9 cellular contexts compared by ENCODE assay signal in the genomic region with DNA sequence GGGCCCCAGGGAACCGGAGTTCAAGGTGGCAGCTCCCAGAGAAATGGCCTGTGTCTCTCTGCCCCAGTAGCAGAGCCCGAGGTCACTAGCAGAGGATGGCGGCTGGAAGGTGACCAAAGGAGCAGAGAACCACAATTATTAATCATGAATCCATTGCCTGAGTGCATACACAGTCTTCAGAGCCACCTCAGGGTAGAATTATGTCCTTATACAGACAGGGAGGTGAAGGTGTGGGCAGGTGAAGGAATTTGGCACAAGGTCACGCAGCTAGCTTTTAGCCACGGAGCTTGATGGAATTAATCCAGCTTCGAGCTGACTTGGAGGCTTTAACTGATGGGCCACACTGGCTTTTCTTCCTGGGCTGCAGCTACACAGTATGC.
DNase-seq lines count a peak whose midpoint lies in the region; ATAC-seq and TF ChIP-seq lines count a peak whose summit lies in the region.
"Had no signal": no experiment of that assay in that cellular context is flagged by ENCODE, and none has a peak within 500 bp of the region (broad histone marks: within the 10 kb centered on the region; RNA-seq: fewer than 3 reads in every experiment).

No MANE protein-coding gene starts in this region.

- in situ Hi-C loops in transverse colon (cut with MboI; ENCODE audit: low pct_ligation_motif_present in 1 of 4, low pct_unique_long_range_greater_than_20kb in 1 of 4, low sequenced_read_pairs in 3 of 4), result loop anchor here (10.0 to 25.0 kb wide), 3 partner anchors 125 to 393 kb away; partner anchors contain the start of genes GSTZ1 (in 1 of the 4) and POMT2 (in 1 of the 4)

- ATAC-seq in central memory CD8-positive, alpha-beta T cell (replicated peaks; ENCODE audit: extremely low read depth, poor library complexity, severe bottlenecking), result no peak
- no peak for ATAC-seq in HG03097 (IDR thresholded peaks at IDR 0.05; ENCODE audit: low FRiP score, unreplicated experiment)

- no peak for DNase-seq in activated CD4-positive, alpha-beta memory T cell treated with anti-CD3 and anti-CD28 coated beads for 36 hours
- DNase-seq in activated CD4-positive, alpha-beta memory T cell treated with anti-CD3 and anti-CD28 coated beads, Interleukin-2, amount 10 ng/mL, durations not matched to agents 7 days and 5 days, result no peak
- no peak for DNase-seq in central memory CD8-positive, alpha-beta T cell (ENCODE audit: low spot score in 2 of 2)
- DNase-seq in transverse colon (no peak), MV-4-11 (lab: John Stamatoyannopoulos, UW) (no peak)
- no peak for DNase-seq in activated CD4-positive, alpha-beta T cell treated with anti-CD3 and anti-CD28 coated beads for 1 hour
- DNase-seq: activated naive CD4-positive, alpha-beta T cell treated with anti-CD3 and anti-CD28 coated beads, Interleukin-2, amount 50 U/mL, for 16 hours had no signal

- TF ChIP-seq POLR2A in transverse colon (IDR thresholded peaks at IDR 0.05), result no peak

- peaks cover 80% of the 10 kb centered on the region for H3K4me1 ChIP-seq in mesodermal cell (ENCODE audit: control insufficient read depth, insufficient read depth, low read length, poor library complexity, severe bottlenecking)
- H3K4me1 ChIP-seq in transverse colon, result peaks cover 36 to 55% (median 44%) of the 10 kb centered on the region in 4 donors

- no peak overlapping the region for H3K4me3 Mint-ChIP-seq in activated CD4-positive, alpha-beta memory T cell treated with anti-CD3 and anti-CD28 coated beads for 36 hours
- no peak overlapping the region for H3K4me3 Mint-ChIP-seq in activated CD4-positive, alpha-beta memory T cell treated with anti-CD3 and anti-CD28 coated beads, Interleukin-2, amount 10 ng/mL, durations not matched to agents 7 days and 5 days
- no peak overlapping the region for H3K4me3 Mint-ChIP-seq in central memory CD8-positive, alpha-beta T cell

- no peaks in the 10 kb centered on the region for H3K36me3 Mint-ChIP-seq in activated CD4-positive, alpha-beta memory T cell treated with anti-CD3 and anti-CD28 coated beads for 36 hours
- H3K36me3 Mint-ChIP-seq in activated CD4-positive, alpha-beta memory T cell treated with anti-CD3 and anti-CD28 coated beads, Interleukin-2, amount 10 ng/mL, durations not matched to agents 7 days and 5 days (ENCODE audit: low read depth), result no peaks in the 10 kb centered on the region
- H3K36me3 Mint-ChIP-seq in central memory CD8-positive, alpha-beta T cell (ENCODE audit: insufficient read depth), result no peaks in the 10 kb centered on the region

- H3K9me3 ChIP-seq in mesodermal cell (ENCODE audit: control insufficient read depth, low read length), result no peaks in the 10 kb centered on the region
- no peaks in the 10 kb centered on the region for H3K9me3 ChIP-seq in transverse colon

- no peaks in the 10 kb centered on the region for H3K27me3 ChIP-seq in transverse colon

- no peak for TF ChIP-seq CTCF in transverse colon (IDR thresholded peaks at IDR 0.05)

- peaks cover 36% of the 10 kb centered on the region for H3K4me1 Mint-ChIP-seq in activated CD4-positive, alpha-beta memory T cell treated with anti-CD3 and anti-CD28 coated beads for 36 hours (ENCODE audit: low read depth)
- peaks cover 54% of the 10 kb centered on the region for H3K4me1 Mint-ChIP-seq in activated CD4-positive, alpha-beta memory T cell treated with anti-CD3 and anti-CD28 coated beads, Interleukin-2, amount 10 ng/mL, durations not matched to agents 7 days and 5 days
- peaks cover 5% of the 10 kb centered on the region for H3K4me1 Mint-ChIP-seq in central memory CD8-positive, alpha-beta T cell

- CTCF ChIA-PET in activated CD4-positive, alpha-beta memory T cell treated with anti-CD3 and anti-CD28 coated beads for 36 hours (lab: Charles Lee), result interaction anchor here (1.1 to 7.0 kb wide), 9 partner anchors 11 to 151 kb away, joined by 3 to 58 read pairs (median 6); no protein-coding TSS in a partner anchor
- CTCF ChIA-PET in activated CD4-positive, alpha-beta memory T cell treated with anti-CD3 and anti-CD28 coated beads, Interleukin-2, amount 10 ng/mL, durations not matched to agents 7 days and 5 days (lab: Charles Lee), result interaction anchor here (0.7 to 4.4 kb wide), 4 partner anchors 11 to 92 kb away, joined by 3 to 20 read pairs (median 3); no protein-coding TSS in a partner anchor

- intact Hi-C loops in activated CD4-positive, alpha-beta memory T cell treated with anti-CD3 and anti-CD28 coated beads for 36 hours (cut with micrococcal nuclease), result no loop called here
- intact Hi-C loops in transverse colon (cut with DNase I; ENCODE audit: low total_unique reads), result loop anchor here (2.0 to 5.0 kb wide), 3 partner anchors 37 to 123 kb away; partner anchors contain the start of gene IRF2BPL

- no peaks in the 10 kb centered on the region for H3K36me3 ChIP-seq in mesodermal cell (ENCODE audit: control insufficient read depth, insufficient read depth, low read length)
- no peaks in the 10 kb centered on the region for H3K36me3 ChIP-seq in transverse colon

- 49 to 68% methylated on average over 5 to 6 of the region's 6 CpGs for WGBS in mesodermal cell (ENCODE audit: insufficient coverage in 2 of 2), 2 experiments
- WGBS in transverse colon (ENCODE audit: low coverage in 1 of 2), 2 donors, result 0 to 23% methylated on average over 1 to 6 of the region's 6 CpGs

- H3K27ac Mint-ChIP-seq in activated CD4-positive, alpha-beta memory T cell treated with anti-CD3 and anti-CD28 coated beads for 36 hours, result peak overlapping the region; percentile 42
- H3K27ac Mint-ChIP-seq in activated CD4-positive, alpha-beta memory T cell treated with anti-CD3 and anti-CD28 coated beads, Interleukin-2, amount 10 ng/mL, durations not matched to agents 7 days and 5 days, result no peak overlapping the region
- peak overlapping the region; percentile 32 for H3K27ac Mint-ChIP-seq in central memory CD8-positive, alpha-beta T cell (ENCODE audit: low read depth)

- peak overlapping the region; percentile 99 for H3K27ac ChIP-seq in mesodermal cell (ENCODE audit: low read depth, low read length, severe bottlenecking)
- peak overlapping the region; percentile 84 to 98 (median 88) for H3K27ac ChIP-seq in transverse colon

- no peak for TF ChIP-seq EP300 in transverse colon (IDR thresholded peaks at IDR 0.05; ENCODE audit: low read depth)

- POLR2A ChIA-PET in activated CD4-positive, alpha-beta memory T cell treated with anti-CD3 and anti-CD28 coated beads for 36 hours (lab: Charles Lee), result interaction anchor here (1.0 kb wide), 1 partner anchor 108 kb away, joined by 3 read pairs; no protein-coding TSS in a partner anchor
- POLR2A ChIA-PET in activated CD4-positive, alpha-beta memory T cell treated with anti-CD3 and anti-CD28 coated beads, Interleukin-2, amount 10 ng/mL, durations not matched to agents 7 days and 5 days (lab: Charles Lee), result interaction anchor here (0.7 to 2.3 kb wide), 7 partner anchors 9 to 212 kb away, joined by 3 to 11 read pairs (median 4); partner anchors contain the start of gene IRF2BPL

- no peaks in the 10 kb centered on the region for H3K27me3 Mint-ChIP-seq in activated CD4-positive, alpha-beta memory T cell treated with anti-CD3 and anti-CD28 coated beads for 36 hours
- peaks cover 7% of the 10 kb centered on the region for H3K27me3 Mint-ChIP-seq in activated CD4-positive, alpha-beta memory T cell treated with anti-CD3 and anti-CD28 coated beads, Interleukin-2, amount 10 ng/mL, durations not matched to agents 7 days and 5 days
- no peaks in the 10 kb centered on the region for H3K27me3 Mint-ChIP-seq in central memory CD8-positive, alpha-beta T cell

- no peak overlapping the region for H3K4me3 ChIP-seq in mesodermal cell (ENCODE audit: extremely low read depth, insufficient read depth, low read length, poor library complexity, severe bottlenecking)
- H3K4me3 ChIP-seq in transverse colon, result no peak overlapping the region

- H3K9me3 Mint-ChIP-seq in activated CD4-positive, alpha-beta memory T cell treated with anti-CD3 and anti-CD28 coated beads for 36 hours, result no peaks in the 10 kb centered on the region
- H3K9me3 Mint-ChIP-seq in activated CD4-positive, alpha-beta memory T cell treated with anti-CD3 and anti-CD28 coated beads, Interleukin-2, amount 10 ng/mL, durations not matched to agents 7 days and 5 days, result no peaks in the 10 kb centered on the region
- no peaks in the 10 kb centered on the region for H3K9me3 Mint-ChIP-seq in central memory CD8-positive, alpha-beta T cell
